In the genomic region with DNA sequence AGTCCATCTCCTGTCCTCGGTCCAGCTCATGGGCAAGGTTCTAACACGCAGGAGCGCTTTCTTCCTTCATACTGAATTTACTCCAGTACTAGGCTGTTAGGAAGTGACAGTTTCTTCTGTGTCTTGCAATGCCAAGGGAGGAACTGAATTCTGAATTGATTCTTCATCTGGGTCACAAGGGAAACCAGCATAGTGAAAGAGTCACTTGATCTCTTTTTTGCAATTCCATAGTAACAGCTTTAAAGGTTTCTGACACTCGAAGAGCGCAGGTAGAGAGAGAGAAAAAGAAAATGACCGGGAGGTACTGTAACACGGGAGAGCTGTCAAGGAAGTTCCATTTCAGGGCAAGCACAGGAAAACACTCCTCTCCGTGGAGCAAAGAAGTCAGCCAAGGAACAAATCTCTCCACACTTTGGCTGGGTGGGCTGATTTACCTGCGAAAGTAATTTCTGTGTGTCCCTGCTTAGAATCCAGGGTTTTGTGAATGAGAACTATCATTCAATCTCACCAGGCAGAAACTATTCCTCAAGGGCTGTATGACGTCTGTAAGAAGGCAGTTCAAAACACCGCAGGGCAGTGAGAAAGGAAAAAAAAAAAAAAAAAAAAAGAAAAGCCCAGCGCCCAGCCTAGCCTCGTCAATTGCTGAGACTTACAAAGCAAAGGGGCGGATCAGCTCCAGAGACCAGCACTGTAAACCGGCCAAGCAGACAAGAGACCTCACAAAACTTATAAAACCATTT, we compare ENCODE assay signal across 8 cellular contexts.
DNase-seq lines count a peak whose midpoint lies in the region; ATAC-seq lines count a peak whose summit lies in the region.

No MANE protein-coding gene starts in this region.

- no peaks in the 10 kb centered on the region for H3K9me3 Mint-ChIP-seq in naive B cell

- H3K27me3 ChIP-seq in SJSA1 (replicated peaks), result no peaks in the 10 kb centered on the region

- ATAC-seq in naive B cell (ENCODE audit: low read depth in 2 of 2), result peak; percentile 58
- ATAC-seq in GM21528 (IDR thresholded peaks at IDR 0.05; ENCODE audit: low FRiP score, unreplicated experiment), result no peak

- H3K4me3 ChIP-seq in SJSA1, result peak overlapping the region; percentile 36

- peak; percentile 34 for DNase-seq in GF-D8 (lab: John Stamatoyannopoulos, UW)
- peak in 1 of 2 experiments; percentile 65 for DNase-seq in SJSA1 (ENCODE audit: low read depth in 1 of 2, low spot score in 2 of 2)
- peak; percentile 49 for DNase-seq in fibroblast of peridontal ligament (ENCODE audit: extremely low read depth)
- no peak for DNase-seq in naive B cell
- no peak for DNase-seq in NCI-H187 (lab: John Stamatoyannopoulos, UW)
- no peak for DNase-seq in NCI-H82 treated with DMSO at 0.1 percent for 48 hours (lab: John Stamatoyannopoulos, UW; ENCODE audit: unreplicated experiment)
- no peak for DNase-seq in NCI-H510A treated with DMSO at 0.1 percent for 48 hours (lab: John Stamatoyannopoulos, UW)

- H3K4me3 Mint-ChIP-seq in naive B cell, result peak overlapping the region; percentile 42 to 85 (median 74)

- H3K4me1 ChIP-seq in SJSA1 (replicated peaks), result peaks cover 9% of the 10 kb centered on the region

- H3K36me3 ChIP-seq in SJSA1, result no peaks in the 10 kb centered on the region

- H3K4me1 Mint-ChIP-seq in naive B cell, result peaks cover 12 to 13% (median 12%) of the 10 kb centered on the region in 3 donors

- H3K27ac ChIP-seq in SJSA1, result 0 out of 2 replicates have a peak overlapping the region, but pooled peaks have one; percentile 10

- H3K36me3 Mint-ChIP-seq in naive B cell, result no peaks in the 10 kb centered on the region

- H3K27me3 Mint-ChIP-seq in naive B cell, result peaks cover 6 to 9% (median 8%) of the 10 kb centered on the region in 3 donors

- peak overlapping the region in 5 of 6 donors; percentile 10 to 86 (median 71) for H3K27ac Mint-ChIP-seq in naive B cell

- H3K9me3 ChIP-seq in SJSA1 (replicated peaks), result no peaks in the 10 kb centered on the region

Comparison
In these comparisons a context has a peak if more than half of its experiments do, and no peak if none do; other contexts are left out.
1. DNase-seq: peak in GF-D8 (single experiment) and fibroblast of peridontal ligament (single experiment); none in naive B cell (single experiment), NCI-H187 (0 of 2), NCI-H82 treated with DMSO at 0.1 percent for 48 hours (single experiment) and NCI-H510A treated with DMSO at 0.1 percent for 48 hours (single experiment).